8 cellular contexts compared by ENCODE assay signal in genomic region chr13:20525144-20525600, GRCh38. TPM values are rescaled to one million over a fixed set of nuclear protein-coding genes. Genes with fewer than 3 reads are reported as not detected.
DNase-seq lines count a peak whose midpoint lies in the region; ATAC-seq and TF ChIP-seq lines count a peak whose summit lies in the region.

No MANE protein-coding gene starts in this region.

- no peak for TF ChIP-seq POLR2A in erythroblast (IDR thresholded peaks at IDR 0.05; ENCODE audit: low read length)

- peak; percentile 13 for ATAC-seq in HG03159 (IDR thresholded peaks at IDR 0.05; ENCODE audit: unreplicated experiment)

- H3K27ac ChIP-seq in substantia nigra (ENCODE audit: low read depth, low read length, poor library complexity, severe bottlenecking) = peak overlapping the region; percentile 95

- peak; percentile 20 for DNase-seq in activated T-cell treated with anti-CD3 and anti-CD28 coated beads for 48 hours (ENCODE audit: low read depth)
- no peak for DNase-seq in activated T-cell treated with anti-CD3 and anti-CD28 coated beads, Interleukin-2, amount 50 U/mL, for 1 hour
- DNase-seq in activated CD4-positive, alpha-beta T cell treated with anti-CD3 and anti-CD28 coated beads for 1 hour = peak; percentile 10
- peak; percentile 51 to 63 for DNase-seq in erythroblast (lab: John Stamatoyannopoulos, UW)
- peak; percentile 15 for DNase-seq in mucosa of gallbladder (ENCODE audit: low spot score)
- DNase-seq in substantia nigra (lab: John Stamatoyannopoulos, UW) = peak in 39 of 49 donors; percentile 10 to 74 (median 54)
- DNase-seq in 8988T = no peak

RNA-seq across cellular contexts. Expression of gene CRYL1, which starts 0.5 kb away (rescaled TPM):
- total RNA-seq in mucosa of gallbladder = 62.9 TPM

RNA-seq across cellular contexts. Expression of gene IFT88, which starts 41.8 kb away (rescaled TPM):
- 12.6 TPM for total RNA-seq in mucosa of gallbladder

Comparison
In these comparisons a context has a peak if more than half of its experiments do, and no peak if none do; other contexts are left out.
1. DNase-seq: peak in activated T-cell treated with anti-CD3 and anti-CD28 coated beads for 48 hours (single experiment), activated CD4-positive, alpha-beta T cell treated with anti-CD3 and anti-CD28 coated beads for 1 hour (single experiment), erythroblast (2 of 2), mucosa of gallbladder (single experiment) and substantia nigra (39 of 49); none in activated T-cell treated with anti-CD3 and anti-CD28 coated beads, Interleukin-2, amount 50 U/mL, for 1 hour (single experiment) and 8988T (single experiment).